In the genomic region with DNA sequence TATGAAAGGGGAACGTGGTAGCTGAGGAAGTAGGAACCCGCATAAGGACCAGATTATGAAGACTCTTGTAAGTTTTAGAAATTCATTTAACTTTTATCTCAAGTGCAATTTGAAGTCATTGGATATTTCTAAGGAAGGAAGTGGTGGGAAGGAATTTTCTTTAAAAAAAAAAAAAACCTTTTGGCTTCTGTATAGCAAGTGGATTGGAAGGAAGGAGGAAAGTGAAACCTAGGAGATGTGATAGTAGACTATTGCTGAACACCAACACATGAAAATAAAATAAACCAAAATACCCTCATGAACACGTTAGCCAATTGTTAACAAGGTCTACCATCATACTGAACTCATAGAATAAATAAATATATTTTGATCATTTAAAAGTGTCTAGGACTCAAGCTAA, we compare ENCODE assay signal across 1 cellular context.
TF ChIP-seq lines count a peak whose summit lies in the region.

No MANE protein-coding gene starts in this region.

TF ChIP-seq in A549, 52 proteins besides CTCF, POLR2A, EP300 and RAD21 (continued from another document):
- TF ChIP-seq, protein P1, sequence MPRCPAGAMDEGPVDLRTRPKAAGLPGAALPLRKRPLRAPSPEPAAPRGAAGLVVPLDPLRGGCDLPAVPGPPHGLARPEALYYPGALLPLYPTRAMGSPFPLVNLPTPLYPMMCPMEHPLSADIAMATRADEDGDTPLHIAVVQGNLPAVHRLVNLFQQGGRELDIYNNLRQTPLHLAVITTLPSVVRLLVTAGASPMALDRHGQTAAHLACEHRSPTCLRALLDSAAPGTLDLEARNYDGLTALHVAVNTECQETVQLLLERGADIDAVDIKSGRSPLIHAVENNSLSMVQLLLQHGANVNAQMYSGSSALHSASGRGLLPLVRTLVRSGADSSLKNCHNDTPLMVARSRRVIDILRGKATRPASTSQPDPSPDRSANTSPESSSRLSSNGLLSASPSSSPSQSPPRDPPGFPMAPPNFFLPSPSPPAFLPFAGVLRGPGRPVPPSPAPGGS (IDR thresholded peaks at IDR 0.05): no peak
- TF ChIP-seq TP53 (CRISPR knock-in tag; IDR thresholded peaks at IDR 0.05) (no peak), ZFP36 (IDR thresholded peaks at IDR 0.05; ENCODE audit: borderline replicate concordance, partially characterized antibody) (no peak)
TF ChIP-seq in A549: peak in this region for 0.
